8 cellular contexts compared by ENCODE assay signal in genomic region chr7:130996841-130997231, GRCh38.
DNase-seq lines count a peak whose midpoint lies in the region; ATAC-seq and TF ChIP-seq lines count a peak whose summit lies in the region.

No MANE protein-coding gene starts in this region.

- intact Hi-C loops in head of caudate nucleus (cut with DNase I): no loop called here

- H3K36me3 Mint-ChIP-seq in GM23338 (ENCODE audit: low read depth): no peaks in the 10 kb centered on the region; the same call in 2 of the 3 replicates
- peaks cover 49% of the 10 kb centered on the region for H3K36me3 Mint-ChIP-seq in central memory CD8-positive, alpha-beta T cell (ENCODE audit: insufficient read depth)

- H3F3A ChIP-seq in GM23338 (replicated peaks; ENCODE audit: low read depth) (no peaks in the 10 kb centered on the region), OCI-LY1 (ENCODE audit: insufficient read depth, low read length) (no peaks in the 10 kb centered on the region)

- no peak overlapping the region for H3K4me3 Mint-ChIP-seq in GM23338
- peak overlapping the region; percentile 1 for H3K4me3 Mint-ChIP-seq in central memory CD8-positive, alpha-beta T cell

- no peak for DNase-seq in GM23338 (ENCODE audit: low spot score)
- DNase-seq in central memory CD8-positive, alpha-beta T cell (ENCODE audit: low spot score in 2 of 2): no peak
- peak; percentile 33 for DNase-seq in myocyte (ENCODE audit: low read depth)
- DNase-seq in head of caudate nucleus: no peak
- DNase-seq in epidermal melanocyte (ENCODE audit: insufficient read length, low spot score): no peak

- no peaks in the 10 kb centered on the region for H3K4me1 ChIP-seq in GM23338 (ENCODE audit: insufficient read depth)
- H3K4me1 ChIP-seq in OCI-LY1 (ENCODE audit: insufficient read depth, low read length, severe bottlenecking): peaks cover 75% of the 10 kb centered on the region

- H3K9me2 ChIP-seq in GM23338 (ENCODE audit: insufficient read depth) (no peaks in the 10 kb centered on the region), OCI-LY1 (ENCODE audit: low read depth, low read length) (no peaks in the 10 kb centered on the region)

- no peak overlapping the region; the same call in 1 of the 2 replicates for H3K9ac ChIP-seq in OCI-LY1 (ENCODE audit: low read length)

- peaks cover 2% of the 10 kb centered on the region for H3K27me3 Mint-ChIP-seq in GM23338 (ENCODE audit: insufficient read depth, low read depth, poor library complexity)
- H3K27me3 Mint-ChIP-seq in central memory CD8-positive, alpha-beta T cell: no peaks in the 10 kb centered on the region

- no peak for ATAC-seq in GM23338
- peak; percentile 24 for ATAC-seq in central memory CD8-positive, alpha-beta T cell (replicated peaks; ENCODE audit: extremely low read depth, poor library complexity, severe bottlenecking)
- no peak for ATAC-seq in HG03025 (IDR thresholded peaks at IDR 0.05; ENCODE audit: low FRiP score, unreplicated experiment)
- no peak for ATAC-seq in GM19035 (IDR thresholded peaks at IDR 0.05; ENCODE audit: unreplicated experiment)

- peaks cover 20% of the 10 kb centered on the region for H3K4me1 Mint-ChIP-seq in GM23338
- peaks cover 66% of the 10 kb centered on the region for H3K4me1 Mint-ChIP-seq in central memory CD8-positive, alpha-beta T cell

- H2AFZ ChIP-seq in GM23338: no peak overlapping the region
- no peak overlapping the region for H2AFZ ChIP-seq in OCI-LY1 (ENCODE audit: low read length)

- H3K36me3 ChIP-seq in GM23338 (ENCODE audit: insufficient read depth) (no peaks in the 10 kb centered on the region), OCI-LY1 (ENCODE audit: insufficient read depth, low read length) (peaks cover 44% of the 10 kb centered on the region)

- H3K9me3 ChIP-seq in OCI-LY1 (ENCODE audit: low read length): no peaks in the 10 kb centered on the region

- TF ChIP-seq CTCF in GM23338 (conservative IDR thresholded peaks at IDR 0.05; ENCODE audit: low read depth in 2 of 2): no peak
- no peak for TF ChIP-seq CTCF in OCI-LY1 (IDR thresholded peaks at IDR 0.05; ENCODE audit: low read length)

- no peaks in the 10 kb centered on the region for H3K27me3 ChIP-seq in GM23338 (ENCODE audit: insufficient read depth)
- H3K27me3 ChIP-seq in OCI-LY1 (ENCODE audit: insufficient read depth, low read length): no peaks in the 10 kb centered on the region

- H3K27ac ChIP-seq in GM23338 (ENCODE audit: low read depth) (no peak overlapping the region), OCI-LY1 (ENCODE audit: low read depth, low read length, poor library complexity, severe bottlenecking) (peak overlapping the region; percentile 57)

- H3K9me3 Mint-ChIP-seq in GM23338: no peaks in the 10 kb centered on the region
- H3K9me3 Mint-ChIP-seq in central memory CD8-positive, alpha-beta T cell: no peaks in the 10 kb centered on the region

- H3K4me2 ChIP-seq in GM23338 (no peak overlapping the region), OCI-LY1 (ENCODE audit: low read length) (peak overlapping the region; percentile 6; the same call in 1 of the 2 replicates)

- H3K79me2 ChIP-seq in GM23338 (replicated peaks; ENCODE audit: insufficient read depth) (no peaks in the 10 kb centered on the region; the same call in 1 of the 2 replicates), OCI-LY1 (ENCODE audit: insufficient read depth, low read length) (peaks cover 79% of the 10 kb centered on the region)

- H3K27ac Mint-ChIP-seq in GM23338: peak overlapping the region; percentile 32; the same call in 1 of the 2 replicates
- peak overlapping the region; percentile 84 for H3K27ac Mint-ChIP-seq in central memory CD8-positive, alpha-beta T cell (ENCODE audit: low read depth)

- no peak overlapping the region for H3K4me3 ChIP-seq in GM23338
- no peak overlapping the region for H3K4me3 ChIP-seq in OCI-LY1 (ENCODE audit: low read depth, low read length, poor library complexity, severe bottlenecking)

- peaks cover 4% of the 10 kb centered on the region; the same call in 1 of the 2 replicates for H4K20me1 ChIP-seq in GM23338 (replicated peaks; ENCODE audit: insufficient read depth)
- H4K20me1 ChIP-seq in OCI-LY1 (ENCODE audit: insufficient read depth, low read length): no peaks in the 10 kb centered on the region

TF ChIP-seq in GM23338, 12 proteins besides CTCF, POLR2A, EP300 and RAD21 (continues in another document):
- TF ChIP-seq EZH2phosphoT487 (IDR thresholded peaks at IDR 0.05; ENCODE audit: unreplicated experiment) (no peak), EZH2 (IDR thresholded peaks at IDR 0.05; ENCODE audit: low read depth, unreplicated experiment) (no peak), ZNF331 (CRISPR knock-in tag; IDR thresholded peaks at IDR 0.05; ENCODE audit: low read depth) (no peak), ETS1 (IDR thresholded peaks at IDR 0.05) (no peak), REST (IDR thresholded peaks at IDR 0.05; ENCODE audit: unreplicated experiment) (no peak), JUNB (IDR thresholded peaks at IDR 0.05; ENCODE audit: unreplicated experiment) (no peak)
